Comparison of ENCODE assay signal across 29 cellular contexts in genomic region chr7:69019437-69019836, GRCh38.
"Had no signal": no experiment of that assay in that cellular context is flagged by ENCODE, and none has a peak within 500 bp of the region (broad histone marks: within the 10 kb centered on the region; RNA-seq: fewer than 3 reads in every experiment).

No MANE protein-coding gene starts in this region.

- H3K36me3 Mint-ChIP-seq: stimulated activated effector memory CD8-positive, alpha-beta T cell treated with anti-CD3 and anti-CD28 coated beads, Interleukin-12 subunit alpha, Interleukin-12 subunit beta, amount 100 ng/mL, for 72 hours; stimulated activated memory B cell treated with anti-CD40 and anti-IgM and Interleukin-4, amounts not matched to agents 10 μg/mL and 1 μg/mL and 100 μg/mL, for 72 hours; stimulated activated naive B cell treated with anti-CD40 and anti-IgM and Interleukin-4, amounts not matched to agents 10 μg/mL and 1 μg/mL and 100 μg/mL, for 72 hours; type B pancreatic cell had no signal

- H3K27me3 Mint-ChIP-seq: stimulated activated memory B cell treated with anti-CD40 and anti-IgM and Interleukin-4, amounts not matched to agents 10 μg/mL and 1 μg/mL and 100 μg/mL, for 72 hours; stimulated activated naive CD8-positive, alpha-beta T cell treated with anti-CD3 and anti-CD28 coated beads, Interleukin-15, amount 100 ng/mL, for 72 hours; stimulated activated naive CD8-positive, alpha-beta T cell treated with anti-CD3 and anti-CD28 coated beads, Interleukin-15, Interleukin-2, amounts not matched to agents 100 ng/mL and 50 ng/mL, for 24 hours; type B pancreatic cell had no signal

- H3K27me3 ChIP-seq: stomach, suprapubic skin, testis, thyroid gland, tibial artery, tibial nerve, transverse colon, upper lobe of left lung, upper lobe of right lung, uterus, vagina had no signal

- DNase-seq: stimulated activated CD4-positive, alpha-beta T cell treated with anti-CD3 and anti-CD28 coated beads, Interleukin-2, amount 100 ng/mL, for 48 hours; stimulated activated CD4-positive, alpha-beta T cell treated with anti-CD3 and anti-CD28 coated beads, Interleukin-4, amount 100 ng/mL, for 1 hour; stimulated activated CD4-positive, alpha-beta T cell treated with anti-CD3 and anti-CD28 coated beads, Interleukin-4, amount 100 ng/mL, for 24 hours; stimulated activated CD4-positive, alpha-beta T cell treated with anti-CD3 and anti-CD28 coated beads, Interleukin-4, amount 100 ng/mL, for 4 hours; stimulated activated CD8-positive, alpha-beta memory T cell treated with anti-CD3 and anti-CD28 coated beads, Interleukin-4, amount 100 ng/mL, for 48 hours; stimulated activated naive B cell treated with anti-CD40 and anti-IgM and Interleukin-4, amounts not matched to agents 10 μg/mL and 1 μg/mL and 100 μg/mL, for 72 hours; stimulated activated naive CD4-positive, alpha-beta T cell; stimulated activated naive CD4-positive, alpha-beta T cell treated with Interleukin-2 at 50 U/mL for 16 hours; stimulated activated naive CD8-positive, alpha-beta T cell treated with anti-CD3 and anti-CD28 coated beads, Interleukin-15, amount 100 ng/mL, for 72 hours; stimulated activated naive CD8-positive, alpha-beta T cell treated with anti-CD3 and anti-CD28 coated beads, Interleukin-15, Interleukin-2, amounts not matched to agents 100 U/mL and 50 U/mL, for 24 hours; stomach; substantia nigra; testis; thyroid gland; tibial artery; transverse colon; trophoblast cell; upper lobe of left lung; upper lobe of right lung; uterus had no signal

- H3K27ac Mint-ChIP-seq: stimulated activated effector memory CD8-positive, alpha-beta T cell treated with anti-CD3 and anti-CD28 coated beads, Interleukin-12 subunit alpha, Interleukin-12 subunit beta, amount 100 ng/mL, for 72 hours; stimulated activated memory B cell treated with anti-CD40 and anti-IgM and Interleukin-4, amounts not matched to agents 10 μg/mL and 1 μg/mL and 100 μg/mL, for 72 hours; stimulated activated naive B cell treated with anti-CD40 and anti-IgM and Interleukin-4, amounts not matched to agents 10 μg/mL and 1 μg/mL and 100 μg/mL, for 72 hours; stimulated activated naive CD8-positive, alpha-beta T cell treated with anti-CD3 and anti-CD28 coated beads, Interleukin-15, amount 100 ng/mL, for 72 hours; stimulated activated naive CD8-positive, alpha-beta T cell treated with anti-CD3 and anti-CD28 coated beads, Interleukin-15, Interleukin-2, amounts not matched to agents 100 ng/mL and 50 ng/mL, for 24 hours; type B pancreatic cell had no signal

- H3K4me1 ChIP-seq: stomach, suprapubic skin, testis, thyroid gland, tibial artery, tibial nerve, transverse colon, upper lobe of left lung, upper lobe of right lung, uterus, vagina had no signal

- ATAC-seq: stimulated activated effector memory CD8-positive, alpha-beta T cell treated with anti-CD3 and anti-CD28 coated beads, Interleukin-12 subunit alpha, Interleukin-12 subunit beta, amount 100 ng/mL, for 72 hours; stimulated activated memory B cell treated with anti-CD40 and anti-IgM and Interleukin-4, amounts not matched to agents 10 μg/mL and 1 μg/mL and 100 μg/mL, for 72 hours; stimulated activated naive B cell treated with anti-CD40 and anti-IgM and Interleukin-4, amounts not matched to agents 10 μg/mL and 1 μg/mL and 100 μg/mL, for 72 hours; stimulated activated naive CD8-positive, alpha-beta T cell treated with anti-CD3 and anti-CD28 coated beads, Interleukin-15, amount 100 ng/mL, for 72 hours; stimulated activated naive CD8-positive, alpha-beta T cell treated with anti-CD3 and anti-CD28 coated beads, Interleukin-15, Interleukin-2, amounts not matched to agents 100 U/mL and 50 U/mL, for 24 hours; upper lobe of right lung had no signal

- H3K4me3 ChIP-seq: stomach, suprapubic skin, testis, thoracic aorta, thyroid gland, tibial artery, tibial nerve, transverse colon, upper lobe of left lung, upper lobe of right lung, uterus, vagina had no signal

- H3K36me3 ChIP-seq: stomach, suprapubic skin, thoracic aorta, thyroid gland, tibial artery, tibial nerve, transverse colon, upper lobe of left lung, upper lobe of right lung, uterus, vagina had no signal

- H3K4me1 Mint-ChIP-seq: stimulated activated effector memory CD8-positive, alpha-beta T cell treated with anti-CD3 and anti-CD28 coated beads, Interleukin-12 subunit alpha, Interleukin-12 subunit beta, amount 100 ng/mL, for 72 hours; stimulated activated memory B cell treated with anti-CD40 and anti-IgM and Interleukin-4, amounts not matched to agents 10 μg/mL and 1 μg/mL and 100 μg/mL, for 72 hours; stimulated activated naive B cell treated with anti-CD40 and anti-IgM and Interleukin-4, amounts not matched to agents 10 μg/mL and 1 μg/mL and 100 μg/mL, for 72 hours; stimulated activated naive CD8-positive, alpha-beta T cell treated with anti-CD3 and anti-CD28 coated beads, Interleukin-15, amount 100 ng/mL, for 72 hours had no signal

- H3K27ac ChIP-seq: stomach, suprapubic skin, testis, thoracic aorta, thyroid gland, tibial artery, tibial nerve, transverse colon, upper lobe of left lung, upper lobe of right lung, uterus, vagina had no signal

- H3K4me3 Mint-ChIP-seq: stimulated activated effector memory CD8-positive, alpha-beta T cell treated with anti-CD3 and anti-CD28 coated beads, Interleukin-12 subunit alpha, Interleukin-12 subunit beta, amount 100 ng/mL, for 72 hours; stimulated activated memory B cell treated with anti-CD40 and anti-IgM and Interleukin-4, amounts not matched to agents 10 μg/mL and 1 μg/mL and 100 μg/mL, for 72 hours; stimulated activated naive B cell treated with anti-CD40 and anti-IgM and Interleukin-4, amounts not matched to agents 10 μg/mL and 1 μg/mL and 100 μg/mL, for 72 hours; stimulated activated naive CD8-positive, alpha-beta T cell treated with anti-CD3 and anti-CD28 coated beads, Interleukin-15, amount 100 ng/mL, for 72 hours; stimulated activated naive CD8-positive, alpha-beta T cell treated with anti-CD3 and anti-CD28 coated beads, Interleukin-15, Interleukin-2, amounts not matched to agents 100 ng/mL and 50 ng/mL, for 24 hours; type B pancreatic cell had no signal

- FAIRE-seq: urothelium cell line had no signal

- H3K9me3 ChIP-seq: testis, thyroid gland, upper lobe of right lung, uterus had no signal
